In genomic region chrX:386239-386767, GRCh38 we compare ENCODE assay signal across 8 cellular contexts. TPM values are rescaled to one million over a fixed set of nuclear protein-coding genes. Genes with fewer than 3 reads are reported as not detected.
DNase-seq lines count a peak whose midpoint lies in the region; ATAC-seq and TF ChIP-seq lines count a peak whose summit lies in the region.

No MANE protein-coding gene starts in this region.

- no peaks in the 10 kb centered on the region for H3K36me3 Mint-ChIP-seq in activated naive CD8-positive, alpha-beta T cell treated with anti-CD3 and anti-CD28 coated beads for 36 hours

- POLR2A ChIA-PET in AG04449 (lab: Yijun Ruan, JAX) = no interaction called here

- TF ChIP-seq CTCF in AG04449 (IDR thresholded peaks at IDR 0.05; ENCODE audit: insufficient read depth, low read length, missing control alignments) = no peak

- peaks cover 7% of the 10 kb centered on the region for H3K4me1 Mint-ChIP-seq in activated naive CD8-positive, alpha-beta T cell treated with anti-CD3 and anti-CD28 coated beads for 36 hours

- H3K4me3 Mint-ChIP-seq in activated naive CD8-positive, alpha-beta T cell treated with anti-CD3 and anti-CD28 coated beads for 36 hours = peak overlapping the region; percentile 70

- no peak for DNase-seq in AG04449 (ENCODE audit: low read depth, low spot score)
- peak; percentile 61 for DNase-seq in activated naive CD8-positive, alpha-beta T cell treated with anti-CD3 and anti-CD28 coated beads for 36 hours
- peak; percentile 48 for DNase-seq in left kidney (ENCODE audit: low read depth, low spot score)
- peak; percentile 17 to 45 for DNase-seq in stimulated activated CD8-positive, alpha-beta memory T cell treated with anti-CD3 and anti-CD28 coated beads, Interleukin-7, amount 100 ng/mL, for 48 hours (ENCODE audit: extremely low read depth in 1 of 2, low read depth in 1 of 2)
- DNase-seq in NCI-H146 (lab: John Stamatoyannopoulos, UW) = no peak
- DNase-seq in DMS 273 treated with DMSO at 0.1 percent for 48 hours (lab: John Stamatoyannopoulos, UW) = no peak

- H3K27ac Mint-ChIP-seq in activated naive CD8-positive, alpha-beta T cell treated with anti-CD3 and anti-CD28 coated beads for 36 hours = peak overlapping the region; percentile 72

- H3K9me3 Mint-ChIP-seq in activated naive CD8-positive, alpha-beta T cell treated with anti-CD3 and anti-CD28 coated beads for 36 hours = no peaks in the 10 kb centered on the region

- peaks cover 3% of the 10 kb centered on the region for H3K27me3 Mint-ChIP-seq in activated naive CD8-positive, alpha-beta T cell treated with anti-CD3 and anti-CD28 coated beads for 36 hours

- CTCF ChIA-PET in AG04449 (lab: Yijun Ruan, JAX) = no interaction called here

- H3K4me3 ChIP-seq in AG04449 (ENCODE audit: low read depth, low read length) = peak overlapping the region; percentile 93

- ATAC-seq in GM19468 (IDR thresholded peaks at IDR 0.05; ENCODE audit: extremely low read depth, unreplicated experiment) (peak; percentile 8), HG03571 (IDR thresholded peaks at IDR 0.05; ENCODE audit: unreplicated experiment) (peak; percentile 32)

RNA-seq across cellular contexts. Expression of gene PPP2R3B, which starts 0.4 kb away (rescaled TPM):
- 10 to 100 TPM; 25.5 to 30.6 TPM for total RNA-seq in activated naive CD8-positive, alpha-beta T cell treated with anti-CD3 and anti-CD28 coated beads for 36 hours

Comparison
In these comparisons a context has a peak if more than half of its experiments do, and no peak if none do; other contexts are left out.
1. DNase-seq: peak in activated naive CD8-positive, alpha-beta T cell treated with anti-CD3 and anti-CD28 coated beads for 36 hours (single experiment), left kidney (single experiment) and stimulated activated CD8-positive, alpha-beta memory T cell treated with anti-CD3 and anti-CD28 coated beads, Interleukin-7, amount 100 ng/mL, for 48 hours (2 of 2); none in AG04449 (single experiment), NCI-H146 (single experiment) and DMS 273 treated with DMSO at 0.1 percent for 48 hours (single experiment).